Comparison of ENCODE assay signal across 8 cellular contexts in the genomic region with DNA sequence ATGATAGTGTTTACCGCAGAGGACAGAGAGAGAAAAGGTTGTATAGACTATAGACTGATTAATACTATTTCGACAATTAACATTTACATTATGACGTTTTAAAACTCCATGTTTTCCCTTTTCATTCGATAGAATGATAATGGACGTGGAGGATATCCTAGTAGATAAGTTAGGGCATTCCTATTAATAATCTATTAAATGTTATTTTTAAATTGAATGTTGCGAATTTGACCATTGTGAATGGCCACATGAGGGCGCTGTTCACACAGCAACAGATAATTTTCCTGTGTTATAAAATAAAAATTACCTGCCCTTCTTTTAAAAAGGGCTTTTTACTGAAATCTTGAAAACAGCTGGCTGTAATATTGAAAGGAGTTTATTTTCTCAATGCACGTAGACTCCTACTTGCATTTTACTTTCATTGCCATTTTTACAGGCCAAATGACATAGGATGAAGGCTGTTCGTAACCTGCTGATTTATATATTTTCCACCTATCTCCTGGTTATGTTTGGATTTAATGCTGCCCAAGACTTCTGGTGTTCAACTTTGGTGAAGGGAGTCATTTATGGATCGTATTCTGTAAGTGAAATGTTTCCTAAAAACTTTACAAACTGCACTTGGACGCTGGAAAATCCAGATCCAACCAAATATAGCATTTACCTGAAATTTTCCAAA. TPM values are rescaled to one million over a fixed set of nuclear protein-coding genes. Genes with fewer than 3 reads are reported as not detected.
DNase-seq lines count a peak whose midpoint lies in the region; ATAC-seq, FAIRE-seq and TF ChIP-seq lines count a peak whose summit lies in the region.

No MANE protein-coding gene starts in this region.

- peaks cover 4% of the 10 kb centered on the region for H3F3A ChIP-seq in SK-N-SH (replicated peaks; ENCODE audit: insufficient read depth)

- H3K4me3 ChIP-seq in SK-N-SH (ENCODE audit: low read depth in 2 of 2, low read length in 1 of 2) (peak overlapping the region in 1 of 2 experiments; percentile 28; a peak in 1 of 4 replicates), vagina (no peak overlapping the region), lower leg skin (ENCODE audit: low read depth, poor library complexity, severe bottlenecking) (no peak overlapping the region)
- no peak overlapping the region for H3K4me3 ChIP-seq in naive thymus-derived CD4-positive, alpha-beta T cell (ENCODE audit: low read length)

- peak overlapping the region in 1 of 2 experiments; percentile 28; a peak in 1 of 4 replicates for H3K27ac ChIP-seq in SK-N-SH (ENCODE audit: low read depth in 2 of 2, low read length in 1 of 2)
- no peak overlapping the region for H3K27ac ChIP-seq in vagina
- no peak overlapping the region for H3K27ac ChIP-seq in naive thymus-derived CD4-positive, alpha-beta T cell (ENCODE audit: low read depth, low read length)

- intact Hi-C loops in vagina (cut with DNase I): no loop called here
- intact Hi-C loops in lower leg skin (cut with DNase I; ENCODE audit: low total_unique reads): no loop called here
- intact Hi-C loops in naive thymus-derived CD4-positive, alpha-beta T cell (cut with micrococcal nuclease): loop anchor here (1.0 to 10.0 kb wide), 5 partner anchors 139 to 1086 kb away; no protein-coding TSS in a partner anchor

- H3K4me2 ChIP-seq in SK-N-SH: no peak overlapping the region

- H3K4me3 Mint-ChIP-seq in naive thymus-derived CD4-positive, alpha-beta T cell: no peak overlapping the region

- H3K79me2 ChIP-seq in SK-N-SH (ENCODE audit: insufficient read depth): no peaks in the 10 kb centered on the region

- TF ChIP-seq RAD21 in SK-N-SH (IDR thresholded peaks at IDR 0.05; ENCODE audit: low read length): peak; percentile 84

- no peak overlapping the region for H3K9ac ChIP-seq in SK-N-SH

- no peak overlapping the region for H3K27ac Mint-ChIP-seq in naive thymus-derived CD4-positive, alpha-beta T cell

- H3K27me3 Mint-ChIP-seq in naive thymus-derived CD4-positive, alpha-beta T cell: peaks cover 37 to 58% (median 55%) of the 10 kb centered on the region in 5 donors

- H3K36me3 ChIP-seq in SK-N-SH (replicated peaks in 1 of 2; ENCODE audit: control insufficient read depth in 1 of 2, insufficient read depth in 2 of 2, low read length in 1 of 2) (no peaks in the 10 kb centered on the region), vagina (no peaks in the 10 kb centered on the region)
- H3K36me3 ChIP-seq in naive thymus-derived CD4-positive, alpha-beta T cell (ENCODE audit: control insufficient read depth in 2 of 3, insufficient read depth in 3 of 3, low read length in 3 of 3): no peaks in the 10 kb centered on the region

- no peak overlapping the region for H2AFZ ChIP-seq in SK-N-SH (ENCODE audit: low read depth)

- TF ChIP-seq CTCF in SK-N-SH (IDR thresholded peaks at IDR 0.05) (peak; percentile 92), vagina (IDR thresholded peaks at IDR 0.05) (peak in 2 of 3 experiments; percentile 46 to 64), lower leg skin (IDR thresholded peaks at IDR 0.05) (peak in 1 of 3 donors; percentile 4)

- no peak for TF ChIP-seq EP300 in SK-N-SH (IDR thresholded peaks at IDR 0.05; ENCODE audit: borderline replicate concordance in 1 of 2, low read depth in 1 of 2, low read length in 1 of 2)

- CTCF ChIA-PET in SK-N-SH (lab: Yijun Ruan, JAX): interaction anchor here (0.6 to 10.2 kb wide), 36 partner anchors 9 to 1471 kb away, joined by 3 to 153 read pairs (median 4); no protein-coding TSS in a partner anchor
- CTCF ChIA-PET in naive thymus-derived CD4-positive, alpha-beta T cell (lab: Charles Lee): no interaction called here

- DNase-seq in SK-N-SH: peak; percentile 13
- DNase-seq in NCI-H128 (lab: John Stamatoyannopoulos, UW; ENCODE audit: unreplicated experiment): peak; percentile 18
- peak; percentile 67 for DNase-seq in astrocyte of the hippocampus (ENCODE audit: low read depth, low spot score)
- no peak for DNase-seq in vagina (ENCODE audit: extremely low spot score in 2 of 2)
- no peak for DNase-seq in lower leg skin (ENCODE audit: low spot score in 2 of 2)
- DNase-seq in naive thymus-derived CD4-positive, alpha-beta T cell: no peak

- H3K36me3 Mint-ChIP-seq in naive thymus-derived CD4-positive, alpha-beta T cell: peaks cover 0 to 4% (median 0%) of the 10 kb centered on the region in 5 donors

- no peaks in the 10 kb centered on the region for H3K9me2 ChIP-seq in SK-N-SH

- WGBS in SK-N-SH (ENCODE audit: low lambda C conversion rate): 22% methylated on average over 11 of the region's 11 CpGs
- 28 to 30% methylated on average over 11 of the region's 11 CpGs for WGBS in lower leg skin, 2 donors

- H3K9me3 ChIP-seq in SK-N-SH (no peaks in the 10 kb centered on the region), vagina (no peaks in the 10 kb centered on the region)
- no peaks in the 10 kb centered on the region for H3K9me3 ChIP-seq in naive thymus-derived CD4-positive, alpha-beta T cell (ENCODE audit: control insufficient read depth in 2 of 3, low read length in 3 of 3)

- peaks cover 0 to 6% (median 0%) of the 10 kb centered on the region in 11 donors for H3K9me3 Mint-ChIP-seq in naive thymus-derived CD4-positive, alpha-beta T cell

- H3K4me1 Mint-ChIP-seq in naive thymus-derived CD4-positive, alpha-beta T cell: peaks cover 12 to 32% (median 23%) of the 10 kb centered on the region in 7 donors

- peaks cover 5% of the 10 kb centered on the region; the same call in 1 of the 2 replicates for H3K27me3 ChIP-seq in SK-N-SH (ENCODE audit: insufficient read depth)
- H3K27me3 ChIP-seq in vagina: no peaks in the 10 kb centered on the region
- H3K27me3 ChIP-seq in naive thymus-derived CD4-positive, alpha-beta T cell (ENCODE audit: control insufficient read depth in 2 of 2, insufficient read depth in 2 of 2, low read length in 2 of 2): peaks cover 0 to 5% of the 10 kb centered on the region in 2 donors

- H3K4me1 ChIP-seq in SK-N-SH (ENCODE audit: control insufficient read depth in 1 of 2, insufficient read depth in 2 of 2, low read depth in 1 of 2, low read length in 1 of 2): peaks cover 0 to 16% of the 10 kb centered on the region in 2 experiments; a peak in 3 of 4 replicates
- peaks cover 17% of the 10 kb centered on the region for H3K4me1 ChIP-seq in vagina
- H3K4me1 ChIP-seq in naive thymus-derived CD4-positive, alpha-beta T cell (ENCODE audit: control insufficient read depth in 2 of 2, insufficient read depth in 2 of 2, low read length in 2 of 2): no peaks in the 10 kb centered on the region

- no peak for TF ChIP-seq POLR2A in vagina (IDR thresholded peaks at IDR 0.05)
- TF ChIP-seq POLR2A in lower leg skin (IDR thresholded peaks at IDR 0.05): no peak

- POLR2A ChIA-PET in SK-N-SH (lab: Yijun Ruan, JAX): no interaction called here
- POLR2A ChIA-PET in naive thymus-derived CD4-positive, alpha-beta T cell (lab: Charles Lee): no interaction called here

- no peak for ATAC-seq in SK-N-SH treated with all-trans-retinoic acid at 6 μM for 48 hours
- no peak for ATAC-seq in naive thymus-derived CD4-positive, alpha-beta T cell

- no peaks in the 10 kb centered on the region for H4K20me1 ChIP-seq in SK-N-SH (ENCODE audit: insufficient read depth)

- FAIRE-seq in islet of Langerhans (lab: Jason Lieb, UNC): peak; percentile 80

TF ChIP-seq in SK-N-SH, 30 proteins besides CTCF, POLR2A, EP300 and RAD21:
- TF ChIP-seq SMC3 (IDR thresholded peaks at IDR 0.05; ENCODE audit: low read depth, low read length) (peak; percentile 59), NRF1 (IDR thresholded peaks at IDR 0.05; ENCODE audit: low read depth, low read length) (no peak), RCOR1 (IDR thresholded peaks at IDR 0.05; ENCODE audit: low read length) (no peak), GABPA (IDR thresholded peaks at IDR 0.05; ENCODE audit: low read depth) (no peak), TAF1 (IDR thresholded peaks at IDR 0.05; ENCODE audit: borderline replicate concordance, low read depth, low read length) (no peak)
- TF ChIP-seq, protein P1, sequence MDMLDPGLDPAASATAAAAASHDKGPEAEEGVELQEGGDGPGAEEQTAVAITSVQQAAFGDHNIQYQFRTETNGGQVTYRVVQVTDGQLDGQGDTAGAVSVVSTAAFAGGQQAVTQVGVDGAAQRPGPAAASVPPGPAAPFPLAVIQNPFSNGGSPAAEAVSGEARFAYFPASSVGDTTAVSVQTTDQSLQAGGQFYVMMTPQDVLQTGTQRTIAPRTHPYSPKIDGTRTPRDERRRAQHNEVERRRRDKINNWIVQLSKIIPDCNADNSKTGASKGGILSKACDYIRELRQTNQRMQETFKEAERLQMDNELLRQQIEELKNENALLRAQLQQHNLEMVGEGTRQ (IDR thresholded peaks at IDR 0.05; ENCODE audit: borderline replicate concordance, low read depth, low read length): no peak

TF ChIP-seq in SK-N-SH treated with all-trans-retinoic acid at 6 μM for 48 hours, 23 proteins besides CTCF, POLR2A, EP300 and RAD21 (continues in another document):
- TF ChIP-seq, protein P2, sequence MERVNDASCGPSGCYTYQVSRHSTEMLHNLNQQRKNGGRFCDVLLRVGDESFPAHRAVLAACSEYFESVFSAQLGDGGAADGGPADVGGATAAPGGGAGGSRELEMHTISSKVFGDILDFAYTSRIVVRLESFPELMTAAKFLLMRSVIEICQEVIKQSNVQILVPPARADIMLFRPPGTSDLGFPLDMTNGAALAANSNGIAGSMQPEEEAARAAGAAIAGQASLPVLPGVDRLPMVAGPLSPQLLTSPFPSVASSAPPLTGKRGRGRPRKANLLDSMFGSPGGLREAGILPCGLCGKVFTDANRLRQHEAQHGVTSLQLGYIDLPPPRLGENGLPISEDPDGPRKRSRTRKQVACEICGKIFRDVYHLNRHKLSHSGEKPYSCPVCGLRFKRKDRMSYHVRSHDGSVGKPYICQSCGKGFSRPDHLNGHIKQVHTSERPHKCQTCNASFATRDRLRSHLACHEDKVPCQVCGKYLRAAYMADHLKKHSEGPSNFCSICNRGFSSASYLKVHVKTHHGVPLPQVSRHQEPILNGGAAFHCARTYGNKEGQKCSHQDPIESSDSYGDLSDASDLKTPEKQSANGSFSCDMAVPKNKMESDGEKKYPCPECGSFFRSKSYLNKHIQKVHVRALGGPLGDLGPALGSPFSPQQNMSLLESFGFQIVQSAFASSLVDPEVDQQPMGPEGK (CRISPR knock-in tag; IDR thresholded peaks at IDR 0.05; ENCODE audit: borderline replicate concordance): no peak
- TF ChIP-seq SNAI2 (CRISPR knock-in tag; IDR thresholded peaks at IDR 0.05): no peak

RNA-seq across cellular contexts. Expression of a gene that starts 3.3 kb away (rescaled TPM):
- 0.12 and 0.18 TPM in 2 replicates for polyA plus RNA-seq in SK-N-SH (2012; rRNA removed)
- 0.39 and 0.50 TPM in 2 replicates for polyA plus RNA-seq in SK-N-SH (2012; cell fraction: cytosol; rRNA removed)
- polyA plus RNA-seq in SK-N-SH (2012; cell fraction: nucleus; rRNA removed): 0.14 and 0.30 TPM in 2 replicates
- total RNA-seq in vagina: 2.7 TPM
- under 1 TPM; 0.30 to 0.94 (median 0.35) TPM for total RNA-seq in lower leg skin
- total RNA-seq in naive thymus-derived CD4-positive, alpha-beta T cell: not detected
- not detected for polyA plus RNA-seq in naive thymus-derived CD4-positive, alpha-beta T cell

Comparison
In these comparisons a context has a peak if more than half of its experiments do, and no peak if none do; other contexts are left out.
1. DNase-seq: peak in SK-N-SH (single experiment), NCI-H128 (single experiment) and astrocyte of the hippocampus (single experiment); none in vagina (0 of 2), lower leg skin (0 of 2) and naive thymus-derived CD4-positive, alpha-beta T cell (0 of 9).
2. intact Hi-C loops: an anchor here in naive thymus-derived CD4-positive, alpha-beta T cell (1.0 to 10.0 kb wide); none called in vagina and lower leg skin.